Comparison of ENCODE assay signal across 12 cellular contexts in the genomic region with DNA sequence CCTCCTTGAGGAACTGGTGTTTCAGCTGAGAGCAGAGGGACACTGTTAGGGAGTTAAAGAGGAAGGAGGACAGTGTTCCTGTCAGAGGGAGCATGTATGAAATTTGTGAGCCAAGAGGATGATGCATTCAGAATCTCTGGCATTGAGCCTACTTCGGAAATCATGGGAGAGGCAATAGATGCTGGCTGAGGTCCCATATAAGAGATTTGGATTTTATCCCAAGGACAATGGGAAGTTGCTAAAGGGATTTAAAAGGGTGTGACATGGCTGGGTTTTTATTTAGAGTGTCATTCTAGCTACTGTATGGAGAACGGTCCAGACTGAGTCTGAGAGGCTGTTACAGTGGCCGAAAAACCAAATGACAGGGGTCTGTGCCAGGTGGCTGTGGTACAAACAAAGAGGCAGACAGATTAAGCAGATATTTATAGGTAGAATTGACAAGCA.
DNase-seq lines count a peak whose midpoint lies in the region; ATAC-seq and TF ChIP-seq lines count a peak whose summit lies in the region.
"Had no signal": no experiment of that assay in that cellular context is flagged by ENCODE, and none has a peak within 500 bp of the region (broad histone marks: within the 10 kb centered on the region; RNA-seq: fewer than 3 reads in every experiment).

No MANE protein-coding gene starts in this region.

- H3K4me1 ChIP-seq in OCI-LY1 (ENCODE audit: insufficient read depth, low read length, severe bottlenecking) (peaks cover 16% of the 10 kb centered on the region), esophagus muscularis mucosa (peaks cover 0 to 15% (median 9%) of the 10 kb centered on the region in 4 donors)

- no peaks in the 10 kb centered on the region for H3K27me3 Mint-ChIP-seq in activated CD4-positive, alpha-beta T cell treated with anti-CD3 and anti-CD28 coated beads for 36 hours
- H3K27me3 Mint-ChIP-seq: activated CD8-positive, alpha-beta T cell treated with anti-CD3 and anti-CD28 coated beads for 36 hours; naive thymus-derived CD8-positive, alpha-beta T cell had no signal

- no peaks in the 10 kb centered on the region for H3F3A ChIP-seq in OCI-LY1 (ENCODE audit: insufficient read depth, low read length)

- no peak overlapping the region for H3K4me3 Mint-ChIP-seq in activated CD4-positive, alpha-beta T cell treated with anti-CD3 and anti-CD28 coated beads for 36 hours
- H3K4me3 Mint-ChIP-seq: activated CD8-positive, alpha-beta T cell treated with anti-CD3 and anti-CD28 coated beads for 36 hours; naive thymus-derived CD8-positive, alpha-beta T cell had no signal

- peak overlapping the region; percentile 64; the same call in 1 of the 2 replicates for H2AFZ ChIP-seq in OCI-LY1 (ENCODE audit: low read length)

- no peaks in the 10 kb centered on the region for H4K20me1 ChIP-seq in OCI-LY1 (ENCODE audit: insufficient read depth, low read length)

- H3K4me3 ChIP-seq in HFF-Myc (replicated peaks; ENCODE audit: low read depth, low read length) (no peak overlapping the region), OCI-LY1 (ENCODE audit: low read depth, low read length, poor library complexity, severe bottlenecking) (no peak overlapping the region), esophagus muscularis mucosa (no peak overlapping the region)

- intact Hi-C loops in activated CD4-positive, alpha-beta T cell treated with anti-CD3 and anti-CD28 coated beads for 36 hours (cut with DNase I, micrococcal nuclease) = no loop called here
- intact Hi-C loops in esophagus muscularis mucosa (cut with DNase I) = no loop called here

- H3K9me3 ChIP-seq in OCI-LY1 (ENCODE audit: low read length) (no peaks in the 10 kb centered on the region), esophagus muscularis mucosa (no peaks in the 10 kb centered on the region)

- no peaks in the 10 kb centered on the region for H3K79me2 ChIP-seq in OCI-LY1 (ENCODE audit: insufficient read depth, low read length)

- no peak for TF ChIP-seq EP300 in esophagus muscularis mucosa (IDR thresholded peaks at IDR 0.05)

- H3K9me3 Mint-ChIP-seq in activated CD4-positive, alpha-beta T cell treated with anti-CD3 and anti-CD28 coated beads for 36 hours (ENCODE audit: low read depth) = no peaks in the 10 kb centered on the region
- H3K9me3 Mint-ChIP-seq: activated CD8-positive, alpha-beta T cell treated with anti-CD3 and anti-CD28 coated beads for 36 hours; naive thymus-derived CD8-positive, alpha-beta T cell had no signal

- H3K9me2 ChIP-seq in OCI-LY1 (ENCODE audit: low read depth, low read length) = no peaks in the 10 kb centered on the region

- peak; percentile 52 for ATAC-seq in esophagus mucosa
- ATAC-seq in omental fat pad (ENCODE audit: low FRiP score) = peak; percentile 28
- no peak for ATAC-seq in activated CD4-positive, alpha-beta T cell treated with anti-CD3 and anti-CD28 coated beads for 36 hours
- ATAC-seq in GM18870 (IDR thresholded peaks at IDR 0.05; ENCODE audit: unreplicated experiment) = no peak
- ATAC-seq: activated CD8-positive, alpha-beta T cell treated with anti-CD3 and anti-CD28 coated beads for 36 hours; naive thymus-derived CD8-positive, alpha-beta T cell had no signal

- no peak for TF ChIP-seq POLR2A in esophagus muscularis mucosa (IDR thresholded peaks at IDR 0.05; ENCODE audit: low read depth)

- H3K36me3 ChIP-seq in OCI-LY1 (ENCODE audit: insufficient read depth, low read length) (no peaks in the 10 kb centered on the region), esophagus muscularis mucosa (no peaks in the 10 kb centered on the region)
- H3K36me3 ChIP-seq: brain microvascular endothelial cell had no signal

- H3K36me3 Mint-ChIP-seq in activated CD4-positive, alpha-beta T cell treated with anti-CD3 and anti-CD28 coated beads for 36 hours (ENCODE audit: low read depth) = no peaks in the 10 kb centered on the region
- H3K36me3 Mint-ChIP-seq: naive thymus-derived CD8-positive, alpha-beta T cell had no signal

- CTCF ChIA-PET in activated CD4-positive, alpha-beta T cell treated with anti-CD3 and anti-CD28 coated beads for 36 hours (lab: Charles Lee) = no interaction called here

- no peak overlapping the region for H3K27ac Mint-ChIP-seq in activated CD4-positive, alpha-beta T cell treated with anti-CD3 and anti-CD28 coated beads for 36 hours
- H3K27ac Mint-ChIP-seq: activated CD8-positive, alpha-beta T cell treated with anti-CD3 and anti-CD28 coated beads for 36 hours had no signal

- peaks cover 17% of the 10 kb centered on the region for H3K4me1 Mint-ChIP-seq in activated CD4-positive, alpha-beta T cell treated with anti-CD3 and anti-CD28 coated beads for 36 hours

- peak; percentile 33 for DNase-seq in HFF-Myc (ENCODE audit: extremely low read depth, low read depth)
- no peak for DNase-seq in omental fat pad (ENCODE audit: low spot score)
- DNase-seq in DMS114 treated with DMSO at 0.1 percent for 48 hours (lab: John Stamatoyannopoulos, UW; ENCODE audit: unreplicated experiment) = no peak
- DNase-seq in activated CD4-positive, alpha-beta T cell treated with anti-CD3 and anti-CD28 coated beads for 36 hours = no peak
- DNase-seq in esophagus muscularis mucosa (ENCODE audit: extremely low spot score) = no peak
- DNase-seq: activated CD8-positive, alpha-beta T cell treated with anti-CD3 and anti-CD28 coated beads for 36 hours; brain microvascular endothelial cell; naive thymus-derived CD8-positive, alpha-beta T cell; stimulated activated CD4-positive, alpha-beta T cell treated with anti-CD3 and anti-CD28 coated beads, Interleukin-2, amount 100 ng/mL, for 24 hours had no signal

- WGBS in esophagus muscularis mucosa = 51% methylated on average over 3 of the region's 3 CpGs

- H3K27ac ChIP-seq in OCI-LY1 (ENCODE audit: low read depth, low read length, poor library complexity, severe bottlenecking) = no peak overlapping the region
- H3K27ac ChIP-seq in esophagus muscularis mucosa (replicated peaks in 1 of 4) = no peak overlapping the region
- H3K27ac ChIP-seq: brain microvascular endothelial cell had no signal

- POLR2A ChIA-PET in activated CD4-positive, alpha-beta T cell treated with anti-CD3 and anti-CD28 coated beads for 36 hours (lab: Charles Lee) = no interaction called here

- H3K9ac ChIP-seq in OCI-LY1 (ENCODE audit: low read length) = no peak overlapping the region

- no peaks in the 10 kb centered on the region for H3K27me3 ChIP-seq in OCI-LY1 (ENCODE audit: insufficient read depth, low read length)
- H3K27me3 ChIP-seq in esophagus muscularis mucosa = peaks cover 0 to 3% (median 0%) of the 10 kb centered on the region in 4 donors
- H3K27me3 ChIP-seq: brain microvascular endothelial cell had no signal

- no peak for TF ChIP-seq CTCF in HFF-Myc (IDR thresholded peaks at IDR 0.05; ENCODE audit: low read depth, low read length, missing control alignments)
- no peak for TF ChIP-seq CTCF in OCI-LY1 (IDR thresholded peaks at IDR 0.05; ENCODE audit: low read length)
- no peak for TF ChIP-seq CTCF in omental fat pad (IDR thresholded peaks at IDR 0.05)
- no peak for TF ChIP-seq CTCF in esophagus muscularis mucosa (IDR thresholded peaks at IDR 0.05)

- H3K4me2 ChIP-seq in OCI-LY1 (ENCODE audit: low read length) = no peak overlapping the region

Comparison
In these comparisons a context has a peak if more than half of its experiments do, and no peak if none do; other contexts are left out.
1. ATAC-seq: peak in esophagus mucosa (single experiment) and omental fat pad (single experiment); none in activated CD4-positive, alpha-beta T cell treated with anti-CD3 and anti-CD28 coated beads for 36 hours (single experiment) and GM18870 (single experiment).